17 cellular contexts compared by ENCODE assay signal in genomic region chr10:106577266-106577665, GRCh38.
DNase-seq lines count a peak whose midpoint lies in the region; ATAC-seq, FAIRE-seq and TF ChIP-seq lines count a peak whose summit lies in the region.
"Had no signal": no experiment of that assay in that cellular context is flagged by ENCODE, and none has a peak within 500 bp of the region (broad histone marks: within the 10 kb centered on the region; RNA-seq: fewer than 3 reads in every experiment).

No MANE protein-coding gene starts in this region.

- H3K79me2 ChIP-seq in GM23338 (replicated peaks; ENCODE audit: insufficient read depth) = no peaks in the 10 kb centered on the region

- peak; percentile 87 for ATAC-seq in GM23338
- ATAC-seq in heart left ventricle = no peak
- ATAC-seq in body of pancreas = no peak
- ATAC-seq: left lobe of liver; natural killer cell treated with Interleukin-12 subunit alpha and Interleukin-12 subunit beta and Interleukin-15 and Interleukin-18, amount 100 ng/mL, for 72 hours; SK-N-SH treated with all-trans-retinoic acid at 6 μM for 48 hours had no signal

- no peak overlapping the region for H3K4me2 ChIP-seq in GM23338

- intact Hi-C loops in heart left ventricle (cut with DNase I) = loop anchor here in 3 of 10 donors (10.0 kb wide), 2 partner anchors 172 to 622 kb away; no protein-coding TSS in a partner anchor
- intact Hi-C loops in body of pancreas (cut with DNase I) = no loop called here

- no peak overlapping the region for H2AFZ ChIP-seq in GM23338

- H3K4me3 Mint-ChIP-seq in GM23338 = no peak overlapping the region
- H3K4me3 Mint-ChIP-seq: activated naive CD8-positive, alpha-beta T cell treated with anti-CD3 and anti-CD28 coated beads, Interleukin-2, amount 10 ng/mL, durations not matched to agents 7 days and 5 days; natural killer cell treated with Interleukin-12 subunit alpha and Interleukin-12 subunit beta and Interleukin-15 and Interleukin-18, amount 100 ng/mL, for 72 hours had no signal

- no peaks in the 10 kb centered on the region for H3K9me3 ChIP-seq in heart left ventricle
- H3K9me3 ChIP-seq in body of pancreas = no peaks in the 10 kb centered on the region
- H3K9me3 ChIP-seq: sigmoid colon had no signal

- H3K27me3 ChIP-seq in GM23338 (ENCODE audit: insufficient read depth) (no peaks in the 10 kb centered on the region), bronchial epithelial cell (ENCODE audit: control insufficient read depth, insufficient read depth, low read length) (no peaks in the 10 kb centered on the region), heart left ventricle (peaks cover 0 to 5% (median 0%) of the 10 kb centered on the region in 9 donors), body of pancreas (no peaks in the 10 kb centered on the region)
- H3K27me3 ChIP-seq: sigmoid colon had no signal

- H3K27ac ChIP-seq in GM23338 (ENCODE audit: low read depth) (no peak overlapping the region), heart left ventricle (no peak overlapping the region), body of pancreas (no peak overlapping the region)
- H3K27ac ChIP-seq: sigmoid colon had no signal

- 70 to 82% (median 78%) methylated on average over 9 of the region's 9 CpGs for WGBS in heart left ventricle, 4 donors
- WGBS in body of pancreas, 2 donors = 58 to 67% methylated on average over 9 of the region's 9 CpGs

- H3F3A ChIP-seq in GM23338 (replicated peaks; ENCODE audit: low read depth) = no peaks in the 10 kb centered on the region

- H3K36me3 ChIP-seq in GM23338 (ENCODE audit: insufficient read depth) (no peaks in the 10 kb centered on the region), bronchial epithelial cell (ENCODE audit: control insufficient read depth, insufficient read depth, low read length) (no peaks in the 10 kb centered on the region), heart left ventricle (no peaks in the 10 kb centered on the region), body of pancreas (replicated peaks in 1 of 2; ENCODE audit: insufficient read depth in 1 of 2, low read depth in 2 of 2) (no peaks in the 10 kb centered on the region)
- H3K36me3 ChIP-seq: sigmoid colon had no signal

- no peak overlapping the region for H3K27ac Mint-ChIP-seq in GM23338
- H3K27ac Mint-ChIP-seq: activated naive CD8-positive, alpha-beta T cell treated with anti-CD3 and anti-CD28 coated beads, Interleukin-2, amount 10 ng/mL, durations not matched to agents 7 days and 5 days; natural killer cell treated with Interleukin-12 subunit alpha and Interleukin-12 subunit beta and Interleukin-15 and Interleukin-18, amount 100 ng/mL, for 72 hours had no signal

- H3K27me3 Mint-ChIP-seq in GM23338 (ENCODE audit: insufficient read depth, low read depth, poor library complexity) = no peaks in the 10 kb centered on the region
- H3K27me3 Mint-ChIP-seq: natural killer cell treated with Interleukin-12 subunit alpha and Interleukin-12 subunit beta and Interleukin-15 and Interleukin-18, amount 100 ng/mL, for 72 hours had no signal

- TF ChIP-seq POLR2A in heart left ventricle (IDR thresholded peaks at IDR 0.05) = no peak
- no peak for TF ChIP-seq POLR2A in body of pancreas (IDR thresholded peaks at IDR 0.05)

- H3K36me3 Mint-ChIP-seq in GM23338 (ENCODE audit: low read depth) = no peaks in the 10 kb centered on the region
- H3K36me3 Mint-ChIP-seq: activated naive CD8-positive, alpha-beta T cell treated with anti-CD3 and anti-CD28 coated beads, Interleukin-2, amount 10 ng/mL, durations not matched to agents 7 days and 5 days; natural killer cell treated with Interleukin-12 subunit alpha and Interleukin-12 subunit beta and Interleukin-15 and Interleukin-18, amount 100 ng/mL, for 72 hours had no signal

- H3K4me3 ChIP-seq in GM23338 (no peak overlapping the region), bronchial epithelial cell (ENCODE audit: low read depth, low read length) (no peak overlapping the region), heart left ventricle (no peak overlapping the region), body of pancreas (no peak overlapping the region)
- H3K4me3 ChIP-seq: sigmoid colon had no signal

- H3K4me1 Mint-ChIP-seq in GM23338 = peaks cover 23% of the 10 kb centered on the region
- H3K4me1 Mint-ChIP-seq: activated naive CD8-positive, alpha-beta T cell treated with anti-CD3 and anti-CD28 coated beads, Interleukin-2, amount 10 ng/mL, durations not matched to agents 7 days and 5 days had no signal

- H3K4me1 ChIP-seq in GM23338 (ENCODE audit: insufficient read depth) = peaks cover 15% of the 10 kb centered on the region
- no peaks in the 10 kb centered on the region for H3K4me1 ChIP-seq in heart left ventricle
- H3K4me1 ChIP-seq in body of pancreas = no peaks in the 10 kb centered on the region
- H3K4me1 ChIP-seq: sigmoid colon had no signal

- H3K9me2 ChIP-seq in GM23338 (ENCODE audit: insufficient read depth) = no peaks in the 10 kb centered on the region

- H4K20me1 ChIP-seq in GM23338 (replicated peaks; ENCODE audit: insufficient read depth) = no peaks in the 10 kb centered on the region

- peak; percentile 64 for FAIRE-seq in bronchial epithelial cell (lab: Jason Lieb, UNC)

- TF ChIP-seq CTCF in GM23338 (conservative IDR thresholded peaks at IDR 0.05; ENCODE audit: low read depth in 2 of 2) (no peak), bronchial epithelial cell (IDR thresholded peaks at IDR 0.05; ENCODE audit: insufficient read depth, low read length, severe bottlenecking) (no peak), heart left ventricle (IDR thresholded peaks at IDR 0.05) (no peak), body of pancreas (IDR thresholded peaks at IDR 0.05) (no peak)

- DNase-seq in GM23338 (ENCODE audit: low spot score) (peak; percentile 62), NCI-H69 (lab: John Stamatoyannopoulos, UW) (peak; percentile 29), bronchial epithelial cell (ENCODE audit: low read depth) (peak; percentile 86), islet precursor cell (peak; percentile 91), heart left ventricle (no peak), body of pancreas (no peak), NCI-H1694 treated with DMSO at 0.1 percent for 48 hours (lab: John Stamatoyannopoulos, UW) (no peak), NCI-H1092 (lab: John Stamatoyannopoulos, UW) (no peak)
- DNase-seq: activated CD4-positive, CD25-positive, alpha-beta regulatory T cell; activated CD8-positive, alpha-beta memory T cell treated with anti-CD3 and anti-CD28 coated beads, Interleukin-2, amount 50 U/mL, for 4 hours; activated naive CD8-positive, alpha-beta T cell treated with anti-CD3 and anti-CD28 coated beads, Interleukin-2, amount 10 ng/mL, durations not matched to agents 7 days and 5 days; DND-41; NCI-H1436 treated with DMSO at 0.1 percent for 48 hours; sigmoid colon had no signal

- H3K9me3 Mint-ChIP-seq in GM23338 = no peaks in the 10 kb centered on the region
- H3K9me3 Mint-ChIP-seq: activated naive CD8-positive, alpha-beta T cell treated with anti-CD3 and anti-CD28 coated beads, Interleukin-2, amount 10 ng/mL, durations not matched to agents 7 days and 5 days had no signal

TF ChIP-seq in GM23338, 12 proteins besides CTCF, POLR2A, EP300 and RAD21 (continues in another document):
- TF ChIP-seq REST (IDR thresholded peaks at IDR 0.05; ENCODE audit: unreplicated experiment) (no peak), CREB1 (CRISPR knock-in tag; IDR thresholded peaks at IDR 0.05; ENCODE audit: low read depth) (no peak), ETS1 (IDR thresholded peaks at IDR 0.05) (no peak), ZNF331 (CRISPR knock-in tag; IDR thresholded peaks at IDR 0.05; ENCODE audit: low read depth) (no peak), EZH2phosphoT487 (IDR thresholded peaks at IDR 0.05; ENCODE audit: unreplicated experiment) (no peak), EZH2 (IDR thresholded peaks at IDR 0.05; ENCODE audit: low read depth, unreplicated experiment) (no peak), STAT1 (IDR thresholded peaks at IDR 0.05; ENCODE audit: unreplicated experiment) (no peak), ZNF114 (CRISPR knock-in tag; IDR thresholded peaks at IDR 0.05) (no peak)

Comparison
In these comparisons a context has a peak if more than half of its experiments do, and no peak if none do; other contexts are left out.
1. DNase-seq: peak in GM23338 (single experiment), NCI-H69 (single experiment), bronchial epithelial cell (single experiment) and islet precursor cell (single experiment); none in heart left ventricle (0 of 5), body of pancreas (0 of 4), NCI-H1694 treated with DMSO at 0.1 percent for 48 hours (single experiment) and NCI-H1092 (single experiment).